ENCODE assay signal across 25 cellular contexts in the genomic region with DNA sequence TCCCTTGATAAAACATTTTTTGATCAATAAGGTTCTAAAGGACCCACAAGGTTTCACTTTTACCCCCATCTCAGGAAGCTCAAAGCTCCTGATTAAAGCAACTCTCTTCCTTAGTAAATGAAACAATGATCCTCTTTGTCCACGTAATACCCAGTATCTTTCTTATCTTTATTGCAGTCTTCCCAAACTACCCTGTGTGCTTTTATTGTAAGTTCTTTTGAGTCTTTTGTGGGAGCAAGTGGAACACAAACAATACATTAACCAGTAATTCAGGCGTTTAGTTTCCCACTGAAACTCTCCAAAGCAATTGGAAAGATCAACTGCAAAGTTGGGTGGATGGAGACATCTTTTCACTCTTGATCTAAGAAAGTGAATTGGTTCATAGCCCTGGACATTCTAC.
"Had no signal": no experiment of that assay in that cellular context is flagged by ENCODE, and none has a peak within 500 bp of the region (broad histone marks: within the 10 kb centered on the region; RNA-seq: fewer than 3 reads in every experiment).

No MANE protein-coding gene starts in this region.

- H3K36me3 Mint-ChIP-seq: activated naive CD4-positive, alpha-beta T cell treated with anti-CD3 and anti-CD28 coated beads, Interleukin-2, amount 10 ng/mL, durations not matched to agents 7 days and 5 days; activated naive CD8-positive, alpha-beta T cell treated with anti-CD3 and anti-CD28 coated beads for 36 hours had no signal

- H3K4me1 Mint-ChIP-seq: activated naive CD4-positive, alpha-beta T cell treated with anti-CD3 and anti-CD28 coated beads, Interleukin-2, amount 10 ng/mL, durations not matched to agents 7 days and 5 days; activated naive CD8-positive, alpha-beta T cell treated with anti-CD3 and anti-CD28 coated beads for 36 hours; T-helper 17 cell had no signal

- H3K27ac Mint-ChIP-seq: activated CD8-positive, alpha-beta T cell treated with anti-CD3 and anti-CD28 coated beads for 36 hours; activated naive CD4-positive, alpha-beta T cell treated with anti-CD3 and anti-CD28 coated beads, Interleukin-2, amount 10 ng/mL, durations not matched to agents 7 days and 5 days; activated naive CD8-positive, alpha-beta T cell treated with anti-CD3 and anti-CD28 coated beads for 36 hours; activated T-cell treated with anti-CD3 and anti-CD28 coated beads, Interleukin-2, amount 50 U/mL, for 72 hours; activated T-helper 2 cell treated with anti-CD3 and anti-CD28 coated beads, Interferon-gamma antibody, Interleukin-2, Interleukin-4, amounts not matched to agents 10 μg/mL and 5 μg/mL and 100 μg/mL, durations not matched to agents 14 hours and 24 hours and 36 hours; T-helper 17 cell had no signal

- DNase-seq: activated CD4-positive, alpha-beta T cell treated with anti-CD3 and anti-CD28 coated beads, Interleukin-2, amount 50 U/mL, for 1 hour; activated CD4-positive, CD25-positive, alpha-beta regulatory T cell; activated CD8-positive, alpha-beta memory T cell treated with anti-CD3 and anti-CD28 coated beads, Interleukin-2, amount 50 U/mL, for 4 hours; activated CD8-positive, alpha-beta T cell treated with anti-CD3 and anti-CD28 coated beads for 36 hours; activated gamma-delta T cell treated with Interleukin-2 at 50 U/mL for 16 hours; activated naive CD4-positive, alpha-beta T cell treated with anti-CD3 and anti-CD28 coated beads, Interleukin-2, amount 10 ng/mL, durations not matched to agents 7 days and 5 days; activated naive CD8-positive, alpha-beta T cell treated with anti-CD3 and anti-CD28 coated beads for 36 hours; activated T-cell treated with anti-CD3 and anti-CD28 coated beads, Interleukin-2, amount 50 U/mL, for 72 hours; brain microvascular endothelial cell; MG63; MV-4-11; NCI-H1092 treated with DMSO at 0.1 percent for 48 hours; NCI-H1417 treated with DMSO at 0.1 percent for 48 hours; NCI-H1694; NCI-H2029; NCI-H345; NCI-H510A; NCI-H526 treated with DMSO at 0.1 percent for 48 hours; NCI-H82; NK-92 treated with Interleukin-12 subunit alpha and Interleukin-12 subunit beta, amount 100 ng/mL, for 24 hours; Peyer's patch; Right ventricle myocardium superior; T-helper 17 cell; T1000 had no signal

- H3K9me3 Mint-ChIP-seq: activated CD8-positive, alpha-beta T cell treated with anti-CD3 and anti-CD28 coated beads for 36 hours; activated naive CD4-positive, alpha-beta T cell treated with anti-CD3 and anti-CD28 coated beads, Interleukin-2, amount 10 ng/mL, durations not matched to agents 7 days and 5 days; activated T-helper 2 cell treated with anti-CD3 and anti-CD28 coated beads, Interferon-gamma antibody, Interleukin-2, Interleukin-4, amounts not matched to agents 10 μg/mL and 5 μg/mL and 100 μg/mL, durations not matched to agents 14 hours and 24 hours and 36 hours had no signal

- H3K4me3 Mint-ChIP-seq: activated CD8-positive, alpha-beta T cell treated with anti-CD3 and anti-CD28 coated beads for 36 hours; activated naive CD4-positive, alpha-beta T cell treated with anti-CD3 and anti-CD28 coated beads, Interleukin-2, amount 10 ng/mL, durations not matched to agents 7 days and 5 days; activated naive CD8-positive, alpha-beta T cell treated with anti-CD3 and anti-CD28 coated beads for 36 hours; activated T-cell treated with anti-CD3 and anti-CD28 coated beads, Interleukin-2, amount 50 U/mL, for 72 hours; T-helper 17 cell had no signal

- ATAC-seq: activated CD8-positive, alpha-beta T cell treated with anti-CD3 and anti-CD28 coated beads for 36 hours; activated T-cell treated with anti-CD3 and anti-CD28 coated beads, Interleukin-2, amount 50 U/mL, for 72 hours; T-helper 17 cell had no signal

- H3K27me3 Mint-ChIP-seq: activated naive CD4-positive, alpha-beta T cell treated with anti-CD3 and anti-CD28 coated beads, Interleukin-2, amount 10 ng/mL, durations not matched to agents 7 days and 5 days; T-helper 17 cell had no signal
